8 cellular contexts compared by ENCODE assay signal in genomic region chr5:96661841-96662724, GRCh38. TPM values are rescaled to one million over a fixed set of nuclear protein-coding genes. Genes with fewer than 3 reads are reported as not detected.
DNase-seq lines count a peak whose midpoint lies in the region; ATAC-seq and TF ChIP-seq lines count a peak whose summit lies in the region.

CAST (plus strand) TSS chr5:96662376; CDS start chr5:96662423, 47 bp downstream.

- WGBS in adipose tissue, 3 donors, result 0 to 1% (median 0%) methylated on average over 64 to 73 of the region's 77 CpGs
- 1% methylated on average over 54 to 77 of the region's 77 CpGs for WGBS in heart right ventricle, 2 donors
- 1 to 3% (median 2%) methylated on average over 56 to 76 of the region's 77 CpGs for WGBS in psoas muscle, 3 donors

- peak within 1 kb of the TSS; percentile 97 to 99 for H3K27ac Mint-ChIP-seq in T-cell

- no peaks in the 10 kb centered on the region for H3K27me3 ChIP-seq in heart right ventricle
- no peaks in the 10 kb centered on the region for H3K27me3 ChIP-seq in psoas muscle (ENCODE audit: insufficient read depth in 3 of 3, low read length in 2 of 3)
- no peaks in the 10 kb centered on the region for H3K27me3 ChIP-seq in uterus

- peak; percentile 31 to 51 for TF ChIP-seq POLR2A in uterus (IDR thresholded peaks at IDR 0.05)

- H3K4me1 Mint-ChIP-seq in T-cell, result peaks cover 44 to 68% (median 55%) of the 10 kb centered on the region in 3 donors

- POLR2A ChIA-PET in T-cell (lab: Charles Lee), result interaction anchor here (0.6 to 3.5 kb wide), 11 partner anchors 10 to 1105 kb away, joined by 3 to 39 read pairs (median 5); no protein-coding TSS in a partner anchor

- DNase-seq in DMS79 (lab: John Stamatoyannopoulos, UW), result peak; percentile 47
- DNase-seq in HuH-7 (ENCODE audit: low spot score), result peak; percentile 87
- peak; percentile 51 to 80 (median 68) for DNase-seq in T-cell
- DNase-seq in heart right ventricle, result peak; percentile 92
- peak; percentile 94 to 96 for DNase-seq in psoas muscle
- DNase-seq in uterus, result peak; percentile 92 to 94

- H3K9me3 ChIP-seq in heart right ventricle (no peaks in the 10 kb centered on the region), psoas muscle (no peaks in the 10 kb centered on the region), uterus (no peaks in the 10 kb centered on the region)

- ATAC-seq in GM21526 (IDR thresholded peaks at IDR 0.05; ENCODE audit: low FRiP score, unreplicated experiment) (peak; percentile 47), T-cell (replicated peaks in 1 of 4) (peak; percentile 59 to 69 (median 66)), heart right ventricle (peak; percentile 88 to 94 (median 90)), psoas muscle (peak; percentile 84 to 85 (median 84))

- H3K36me3 ChIP-seq in heart right ventricle, result no peaks in the 10 kb centered on the region
- no peaks in the 10 kb centered on the region for H3K36me3 ChIP-seq in psoas muscle (ENCODE audit: insufficient read depth in 1 of 2, low read depth in 1 of 2)
- H3K36me3 ChIP-seq in uterus, result no peaks in the 10 kb centered on the region

- intact Hi-C loops in heart right ventricle (cut with DNase I), result loop anchor here in 6 of 10 donors (1.0 to 10.0 kb wide), 8 partner anchors 35 to 803 kb away; no protein-coding TSS in a partner anchor
- intact Hi-C loops in psoas muscle (cut with DNase I), result loop anchor here (2.0 to 5.0 kb wide), 2 partner anchors 39 to 40 kb away; no protein-coding TSS in a partner anchor
- intact Hi-C loops in uterus (cut with DNase I; ENCODE audit: low total_unique reads), result no loop called here

- peaks cover 0 to 42% (median 27%) of the 10 kb centered on the region in 9 donors for H3K4me1 ChIP-seq in heart right ventricle
- peaks cover 12% of the 10 kb centered on the region for H3K4me1 ChIP-seq in psoas muscle
- no peaks in the 10 kb centered on the region for H3K4me1 ChIP-seq in uterus

- peak within 1 kb of the TSS; percentile 97 to 98 (median 98) for H3K4me3 Mint-ChIP-seq in T-cell

- H3K4me3 ChIP-seq in heart right ventricle (peak within 1 kb of the TSS; percentile 72 to 98 (median 94)), psoas muscle (peak within 1 kb of the TSS; percentile 96), uterus (peak within 1 kb of the TSS; percentile 68 to 69)

- H3K27me3 Mint-ChIP-seq in T-cell, result no peaks in the 10 kb centered on the region

- no peaks in the 10 kb centered on the region for H3K36me3 Mint-ChIP-seq in T-cell

- TF ChIP-seq CTCF in heart right ventricle (IDR thresholded peaks at IDR 0.05), result no peak
- no peak for TF ChIP-seq CTCF in psoas muscle (IDR thresholded peaks at IDR 0.05)
- no peak for TF ChIP-seq CTCF in uterus (IDR thresholded peaks at IDR 0.05)

- H3K27ac ChIP-seq in adipose tissue (ENCODE audit: low read depth, low read length), result peak within 1 kb of the TSS; percentile 99
- H3K27ac ChIP-seq in heart right ventricle, result peak within 1 kb of the TSS; percentile 82 to 100 (median 98)
- peak within 1 kb of the TSS; percentile 98 for H3K27ac ChIP-seq in psoas muscle
- peak within 1 kb of the TSS; percentile 96 to 97 for H3K27ac ChIP-seq in uterus

- CTCF ChIA-PET in T-cell (lab: Charles Lee), result interaction anchor here (0.5 to 1.4 kb wide), 10 partner anchors 18 to 317 kb away, joined by 3 to 9 read pairs (median 4); no protein-coding TSS in a partner anchor

- no peaks in the 10 kb centered on the region for H3K9me3 Mint-ChIP-seq in T-cell

RNA-seq across cellular contexts. Expression of gene CAST, which starts in this region (rescaled TPM):
- 100 to 1,000 TPM; 166 to 238 (median 191) TPM for total RNA-seq in T-cell
- polyA plus RNA-seq in adipose tissue, result 100 to 1,000 TPM in 2 of 3 donors, 10 to 100 TPM in 1; 45.3 to 178 (median 121) TPM
- 100 to 1,000 TPM; 385 to 783 (median 535) TPM for total RNA-seq in heart right ventricle
- polyA plus RNA-seq in heart right ventricle, result 100 to 1,000 TPM; 174 to 245 TPM
- 100 to 1,000 TPM; 193 to 447 (median 387) TPM for total RNA-seq in psoas muscle
- 100 to 1,000 TPM; 231 to 312 (median 291) TPM for polyA plus RNA-seq in psoas muscle
- total RNA-seq in uterus, result 100 to 1,000 TPM in 3 of 4 donors, 10 to 100 TPM in 1; 98.2 to 350 (median 136) TPM

Comparison
In these comparisons a context has a peak if more than half of its experiments do, and no peak if none do; other contexts are left out.
1. Peak in every context shown above with its lines: DNase-seq, ATAC-seq, H3K4me3 ChIP-seq and H3K27ac ChIP-seq.